In genomic region chr2:139478191-139478914, GRCh38 we compare ENCODE assay signal across 1 cellular context.
TF ChIP-seq lines count a peak whose summit lies in the region.

No MANE protein-coding gene starts in this region.

TF ChIP-seq in HEK293, 187 proteins besides CTCF, POLR2A, EP300 and RAD21 (continued from another document and continues in another):
- peak; percentile 88 for TF ChIP-seq TSHZ1 (tag by site-specific recombination; IDR thresholded peaks at IDR 0.05; ENCODE audit: borderline replicate concordance)
- peak; percentile 91 for TF ChIP-seq WT1 (tag by site-specific recombination; IDR thresholded peaks at IDR 0.05)
- no peak for TF ChIP-seq ZNF416 (tag by site-specific recombination; IDR thresholded peaks at IDR 0.05)
- TF ChIP-seq ATF2 (tag by site-specific recombination; IDR thresholded peaks at IDR 0.05; ENCODE audit: low read depth): no peak
- TF ChIP-seq ZNF404 (tag by site-specific recombination; IDR thresholded peaks at IDR 0.05): no peak
- no peak for TF ChIP-seq ZNF555 (tag by site-specific recombination; conservative IDR thresholded peaks at IDR 0.05)
- no peak for TF ChIP-seq ZNF433 (tag by site-specific recombination; IDR thresholded peaks at IDR 0.05; ENCODE audit: low read depth)
- TF ChIP-seq ZNF677 (tag by site-specific recombination; IDR thresholded peaks at IDR 0.05): no peak
- TF ChIP-seq ZBTB44 (tag by site-specific recombination; IDR thresholded peaks at IDR 0.05): 0 out of 2 replicates have a peak, but pooled peaks have one; percentile 38
- 0 out of 2 replicates have a peak, but pooled peaks have one; percentile 32 for TF ChIP-seq HIC1 (tag by site-specific recombination; IDR thresholded peaks at IDR 0.05)
- no peak for TF ChIP-seq ZNF707 (tag by site-specific recombination; IDR thresholded peaks at IDR 0.05)
- TF ChIP-seq OSR2 (tag by site-specific recombination; IDR thresholded peaks at IDR 0.05): peak; percentile 92
- TF ChIP-seq ZNF704 (tag by site-specific recombination; IDR thresholded peaks at IDR 0.05): no peak
- TF ChIP-seq ZNF19 (tag by site-specific recombination; IDR thresholded peaks at IDR 0.05; ENCODE audit: low read depth): no peak
- TF ChIP-seq ZNF449 (tag by site-specific recombination; IDR thresholded peaks at IDR 0.05): no peak
- TF ChIP-seq ZBTB1 (tag by site-specific recombination; IDR thresholded peaks at IDR 0.05): no peak
- TF ChIP-seq ZNF514 (tag by site-specific recombination; IDR thresholded peaks at IDR 0.05): no peak
- TF ChIP-seq ZFHX2 (tag by site-specific recombination; conservative IDR thresholded peaks at IDR 0.05): no peak
- peak; percentile 33; the same call in 1 of the 2 replicates for TF ChIP-seq ZNF366 (tag by site-specific recombination; conservative IDR thresholded peaks at IDR 0.05)
- TF ChIP-seq IKZF3 (tag by site-specific recombination; IDR thresholded peaks at IDR 0.05): no peak
- TF ChIP-seq FEZF1 (tag by site-specific recombination; IDR thresholded peaks at IDR 0.05): peak; percentile 91
- no peak for TF ChIP-seq SETDB1 (IDR thresholded peaks at IDR 0.05; ENCODE audit: insufficient read length, low read length)
- TF ChIP-seq ZBTB21 (tag by site-specific recombination; IDR thresholded peaks at IDR 0.05): no peak
- no peak for TF ChIP-seq ZNF548 (tag by site-specific recombination; IDR thresholded peaks at IDR 0.05)
- no peak for TF ChIP-seq ZFP69B (tag by site-specific recombination; IDR thresholded peaks at IDR 0.05)
- TF ChIP-seq PRDM2 (tag by site-specific recombination; IDR thresholded peaks at IDR 0.05; ENCODE audit: borderline replicate concordance): no peak
- no peak for TF ChIP-seq PBX3 (CRISPR knock-in tag; IDR thresholded peaks at IDR 0.05)
- 0 out of 2 replicates have a peak, but pooled peaks have one; percentile 42 for TF ChIP-seq KLF10 (tag by site-specific recombination; IDR thresholded peaks at IDR 0.05)
- no peak for TF ChIP-seq ZNF221 (tag by site-specific recombination; IDR thresholded peaks at IDR 0.05; ENCODE audit: borderline replicate concordance)
- TF ChIP-seq ZNF398 (tag by site-specific recombination; IDR thresholded peaks at IDR 0.05): no peak
- no peak for TF ChIP-seq ZNF146 (tag by site-specific recombination; IDR thresholded peaks at IDR 0.05)
- TF ChIP-seq SALL2 (tag by site-specific recombination; IDR thresholded peaks at IDR 0.05; ENCODE audit: borderline replicate concordance): no peak
- TF ChIP-seq OVOL3 (tag by site-specific recombination; IDR thresholded peaks at IDR 0.05): peak; percentile 98
- no peak for TF ChIP-seq MZF1 (tag by site-specific recombination; IDR thresholded peaks at IDR 0.05; ENCODE audit: borderline replicate concordance)
- no peak for TF ChIP-seq ZSCAN16 (tag by site-specific recombination; IDR thresholded peaks at IDR 0.05)
- TF ChIP-seq ZFP37 (tag by site-specific recombination; IDR thresholded peaks at IDR 0.05): no peak
- no peak for TF ChIP-seq ZNF830 (tag by site-specific recombination; IDR thresholded peaks at IDR 0.05; ENCODE audit: low read depth)
- TF ChIP-seq ZFP41 (tag by site-specific recombination; IDR thresholded peaks at IDR 0.05; ENCODE audit: borderline replicate concordance): no peak
- peak; percentile 26; the same call in 1 of the 2 replicates for TF ChIP-seq ZNF654 (tag by site-specific recombination; IDR thresholded peaks at IDR 0.05; ENCODE audit: low read depth)
- TF ChIP-seq ZSCAN30 (tag by site-specific recombination; IDR thresholded peaks at IDR 0.05): peak; percentile 36; the same call in 1 of the 2 replicates
